8 cellular contexts compared by ENCODE assay signal in the genomic region with DNA sequence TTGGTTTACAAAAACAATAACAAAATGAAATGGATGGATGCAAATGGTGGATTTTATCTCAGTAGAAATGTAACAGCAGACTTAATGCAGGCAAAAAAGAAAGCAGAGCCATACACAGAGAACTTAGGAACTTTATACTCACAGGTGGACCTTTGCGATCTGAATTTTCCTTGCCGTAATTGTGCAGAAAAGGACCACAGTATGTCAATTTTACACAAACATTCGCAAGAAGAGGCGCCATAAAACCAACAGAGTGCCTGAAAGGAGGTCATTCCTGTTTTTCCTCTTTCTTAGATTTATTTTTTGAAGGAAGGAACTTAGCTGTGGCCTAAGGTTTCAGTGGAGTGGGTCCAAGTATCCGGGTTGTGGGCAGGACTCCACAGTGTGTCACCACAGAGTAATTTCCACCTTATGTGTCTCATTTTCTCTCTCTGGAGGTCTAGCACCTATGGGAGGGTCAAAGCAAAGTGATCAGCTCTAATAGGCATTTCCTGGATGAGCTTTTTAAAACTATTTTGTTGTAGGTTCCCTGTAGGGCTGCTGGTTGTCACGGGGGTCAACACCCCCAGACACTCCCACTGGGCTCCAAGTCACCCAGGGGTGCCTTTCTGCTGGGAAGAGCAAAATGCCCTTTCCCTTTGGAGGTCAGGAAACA. TPM values are rescaled to one million over a fixed set of nuclear protein-coding genes. Genes with fewer than 3 reads are reported as not detected.
DNase-seq lines count a peak whose midpoint lies in the region; ATAC-seq and TF ChIP-seq lines count a peak whose summit lies in the region.

No MANE protein-coding gene starts in this region.

- no peaks in the 10 kb centered on the region for H3K36me3 ChIP-seq in DND-41 (ENCODE audit: insufficient read depth, low read length)

- H3K4me2 ChIP-seq in DND-41 (ENCODE audit: insufficient read depth, low read length) = peak overlapping the region; percentile 62

- H3K27ac ChIP-seq in DND-41 (ENCODE audit: low read length) = peak overlapping the region; percentile 92

- no peaks in the 10 kb centered on the region for H3K9me3 ChIP-seq in DND-41 (ENCODE audit: insufficient read depth, low read length, severe bottlenecking)

- H3K79me2 ChIP-seq in DND-41 (ENCODE audit: insufficient read depth, low read length) = no peaks in the 10 kb centered on the region

- DNase-seq in DND-41 (peak; percentile 12), MV-4-11 (lab: John Stamatoyannopoulos, UW) (peak; percentile 4), cerebellar cortex (ENCODE audit: low spot score) (peak; percentile 18), myocyte (ENCODE audit: low read depth) (peak; percentile 8), germinal center (ENCODE audit: low spot score) (no peak), posterior vena cava (ENCODE audit: low spot score) (no peak), NCI-H345 (lab: John Stamatoyannopoulos, UW) (no peak)

- H3K4me1 ChIP-seq in DND-41 (ENCODE audit: insufficient read depth, low read length) = peaks cover 29% of the 10 kb centered on the region

- H3K4me3 ChIP-seq in DND-41 (ENCODE audit: low read depth in 1 of 2, low read length in 2 of 2) = peak overlapping the region in 1 of 2 experiments; percentile 42; a peak in 2 of 4 replicates

- TF ChIP-seq CTCF in DND-41 (IDR thresholded peaks at IDR 0.05; ENCODE audit: borderline replicate concordance, extremely low read depth, low read length, poor library complexity, severe bottlenecking) = no peak

- intact Hi-C loops in posterior vena cava (cut with DNase I) = no loop called here

- peak overlapping the region; percentile 73 for H2AFZ ChIP-seq in DND-41 (ENCODE audit: low read depth, low read length)

- no peak for ATAC-seq in DND-41 (ENCODE audit: insufficient read depth, low read depth)
- no peak for ATAC-seq in GM18861 (IDR thresholded peaks at IDR 0.05; ENCODE audit: unreplicated experiment)

- no peaks in the 10 kb centered on the region for H3K27me3 ChIP-seq in DND-41 (ENCODE audit: insufficient read depth, low read length, poor library complexity)

- no peaks in the 10 kb centered on the region for H4K20me1 ChIP-seq in DND-41 (ENCODE audit: insufficient read depth, low read length)

- H3K9ac ChIP-seq in DND-41 (ENCODE audit: low read depth, low read length) = peak overlapping the region; percentile 55

RNA-seq across cellular contexts. Expression of gene PBDC1, which starts 24.7 kb away (rescaled TPM):
- total RNA-seq in myocyte = 22.3 and 23.8 TPM in 2 replicates
- polyA plus RNA-seq in myocyte (2012) = 21.6 TPM
- total RNA-seq in posterior vena cava = 10 to 100 TPM; 21.8 to 25.0 TPM

Comparison
In these comparisons a context has a peak if more than half of its experiments do, and no peak if none do; other contexts are left out.
1. DNase-seq: peak in DND-41 (single experiment), MV-4-11 (single experiment), cerebellar cortex (single experiment) and myocyte (single experiment); none in germinal center (single experiment), posterior vena cava (single experiment) and NCI-H345 (single experiment).